In the genomic region with DNA sequence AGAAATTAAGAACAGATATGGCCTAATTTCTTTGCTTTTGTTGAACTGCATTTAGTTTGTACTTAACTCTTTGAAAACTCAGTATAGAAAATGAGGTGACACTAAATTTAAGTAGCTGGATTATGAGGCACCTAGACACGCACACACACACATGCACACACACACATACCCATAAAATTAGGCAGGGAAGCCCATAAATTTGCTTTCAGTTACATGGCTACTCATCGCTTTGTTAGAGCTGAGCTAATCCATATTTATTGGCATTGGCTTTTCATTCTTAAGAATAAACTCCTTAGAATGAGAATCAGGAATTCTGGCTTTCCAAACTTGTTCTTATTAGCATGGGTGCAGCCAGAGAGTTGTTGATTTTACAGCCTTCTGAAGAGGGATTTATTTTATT, we compare ENCODE assay signal across 29 cellular contexts.
"Had no signal": no experiment of that assay in that cellular context is flagged by ENCODE, and none has a peak within 500 bp of the region (broad histone marks: within the 10 kb centered on the region; RNA-seq: fewer than 3 reads in every experiment).

No MANE protein-coding gene starts in this region.

- H3K4me3 ChIP-seq: adrenal gland, ascending aorta, body of pancreas, breast epithelium, cardiac muscle cell had no signal

- H3K4me1 ChIP-seq: adrenal gland, ascending aorta, body of pancreas, breast epithelium had no signal

- DNase-seq: activated effector memory CD4-positive, alpha-beta T cell treated with anti-CD3 and anti-CD28 coated beads, Interleukin-2, amount 50 U/mL, for 16 hours; activated effector memory CD4-positive, alpha-beta T cell treated with Interleukin-2 at 50 U/mL for 16 hours; activated gamma-delta T cell; activated gamma-delta T cell treated with Interleukin-2 at 50 U/mL for 16 hours; activated naive CD4-positive, alpha-beta T cell; activated naive CD4-positive, alpha-beta T cell treated with anti-CD3 and anti-CD28 coated beads for 36 hours; activated naive CD4-positive, alpha-beta T cell treated with anti-CD3 and anti-CD28 coated beads, Interleukin-2, amount 10 ng/mL, durations not matched to agents 7 days and 5 days; activated naive CD4-positive, alpha-beta T cell treated with anti-CD3 and anti-CD28 coated beads, Interleukin-2, amount 50 U/mL, for 16 hours; activated naive CD4-positive, alpha-beta T cell treated with Interleukin-2 at 50 U/mL for 16 hours; activated naive CD8-positive, alpha-beta T cell treated with anti-CD3 and anti-CD28 coated beads for 36 hours; activated naive CD8-positive, alpha-beta T cell treated with anti-CD3 and anti-CD28 coated beads, Interleukin-2, amount 10 ng/mL, durations not matched to agents 7 days and 5 days; activated naive CD8-positive, alpha-beta T cell treated with anti-CD3 and anti-CD28 coated beads, Interleukin-2, amount 50 U/mL, for 24 hours; activated T-cell treated with anti-CD3 and anti-CD28 coated beads, Interleukin-2, amount 50 U/mL, for 24 hours; activated T-cell treated with anti-CD3 and anti-CD28 coated beads, Interleukin-2, amount 50 U/mL, for 4 hours; activated T-cell treated with anti-CD3 and anti-CD28 coated beads, Interleukin-2, amount 50 U/mL, for 48 hours; activated T-cell treated with anti-CD3 and anti-CD28 coated beads, Interleukin-2, amount 50 U/mL, for 72 hours; adrenal gland; amniotic stem cell; amygdala; anterior cingulate cortex; aorta; body of pancreas; brain microvascular endothelial cell; caudate nucleus; central memory CD4-positive, alpha-beta T cell; cerebellar nuclear complex had no signal

- H3K9me3 ChIP-seq: adrenal gland, ascending aorta, body of pancreas, breast epithelium had no signal

- H3K36me3 ChIP-seq: adrenal gland, ascending aorta, brain microvascular endothelial cell, breast epithelium, cardiac muscle cell had no signal

- H3K27me3 ChIP-seq: adrenal gland, ascending aorta, body of pancreas, brain microvascular endothelial cell, breast epithelium, cardiac muscle cell had no signal
